Comparison of ENCODE assay signal across 9 cellular contexts in genomic region chr11:17782145-17782544, GRCh38. TPM values are rescaled to one million over a fixed set of nuclear protein-coding genes. Genes with fewer than 3 reads are reported as not detected.
"Had no signal": no experiment of that assay in that cellular context is flagged by ENCODE, and none has a peak within 500 bp of the region (broad histone marks: within the 10 kb centered on the region; RNA-seq: fewer than 3 reads in every experiment).

No MANE protein-coding gene starts in this region.

- H3K4me3 Mint-ChIP-seq: HFFc6 had no signal

- H3K27ac ChIP-seq: GM23248, HL-60 had no signal

- ATAC-seq: HCT116 had no signal

- H3K27ac Mint-ChIP-seq: HFFc6 had no signal

- H3K9me3 ChIP-seq: HAP-1 had no signal

- H3K36me3 ChIP-seq: HAP-1 had no signal

- H3K9ac ChIP-seq: GM23248 had no signal

- DNase-seq: GM23248, GOT3, H7, HFFc6, IMR-90 had no signal

- H3K4me3 ChIP-seq: GM23248, HAP-1 had no signal

- H3K4me1 ChIP-seq: HAP-1 had no signal

- H2AFZ ChIP-seq: GM23248 had no signal

RNA-seq across cellular contexts. Expression of gene KCNC1, which starts 47.6 kb away (rescaled TPM):
- total RNA-seq: GM23248, H4, H7, HFFc6, IMR-90 had no signal
- polyA plus RNA-seq: GM23248 had no signal
